8 cellular contexts compared by ENCODE assay signal in genomic region chr9:111631071-111631971, GRCh38. TPM values are rescaled to one million over a fixed set of nuclear protein-coding genes. Genes with fewer than 3 reads are reported as not detected.
DNase-seq lines count a peak whose midpoint lies in the region; ATAC-seq, FAIRE-seq and TF ChIP-seq lines count a peak whose summit lies in the region.

DNAJC25 (plus strand) TSS chr9:111631334; CDS start chr9:111631408, 74 bp downstream.

- H3K27me3 ChIP-seq in HUES48 (ENCODE audit: control insufficient read depth, insufficient read depth, low read length) = no peaks in the 10 kb centered on the region
- no peaks in the 10 kb centered on the region for H3K27me3 ChIP-seq in NT2/D1 (ENCODE audit: insufficient read depth, insufficient read length)

- no peaks in the 10 kb centered on the region for H3K9me3 Mint-ChIP-seq in Calu3 (ENCODE audit: low read depth, unreplicated experiment)

- peak within 1 kb of the TSS; percentile 97 for H3K4me3 Mint-ChIP-seq in Calu3 (ENCODE audit: low read depth, unreplicated experiment)

- H3K4me1 Mint-ChIP-seq in Calu3 (ENCODE audit: low read depth, unreplicated experiment) = peaks cover 20% of the 10 kb centered on the region

- peak; percentile 77 for FAIRE-seq in endometrium (lab: Jason Lieb, UNC)

- H3K36me3 Mint-ChIP-seq in Calu3 (ENCODE audit: insufficient read depth, unreplicated experiment) = peaks cover 20% of the 10 kb centered on the region

- CTCF ChIA-PET in Calu3 (lab: Charles Lee) = interaction anchor here (0.6 to 0.8 kb wide), 2 partner anchors 10 to 885 kb away, joined by 3 to 4 read pairs; no protein-coding TSS in a partner anchor

- H3K27ac ChIP-seq in HUES48 (ENCODE audit: low read depth, low read length) = peak within 1 kb of the TSS; percentile 80
- H3K27ac ChIP-seq in mesodermal cell (ENCODE audit: low read depth, low read length, severe bottlenecking) = peak within 1 kb of the TSS; percentile 88

- DNase-seq in Calu3 = peak; percentile 93
- peak; percentile 99 for DNase-seq in NT2/D1 (ENCODE audit: low read depth, low spot score)
- peak; percentile 89 for DNase-seq in activated CD8-positive, alpha-beta memory T cell treated with anti-CD3 and anti-CD28 coated beads, Interleukin-2, amount 50 U/mL, for 24 hours (ENCODE audit: extremely low read depth)
- DNase-seq in stimulated activated CD8-positive, alpha-beta memory T cell treated with anti-CD3 and anti-CD28 coated beads, Interleukin-15, amount 100 ng/mL, for 24 hours (ENCODE audit: low read depth) = peak; percentile 89

- peak within 1 kb of the TSS; percentile 82 for H3K4me3 ChIP-seq in HUES48 (ENCODE audit: low read depth, low read length)
- H3K4me3 ChIP-seq in NT2/D1 (ENCODE audit: insufficient read length, low read depth) = peak within 1 kb of the TSS; percentile 98
- peak within 1 kb of the TSS; percentile 91 for H3K4me3 ChIP-seq in mesodermal cell (ENCODE audit: extremely low read depth, insufficient read depth, low read length, poor library complexity, severe bottlenecking)

- peaks cover 17% of the 10 kb centered on the region for H3K4me1 ChIP-seq in HUES48 (ENCODE audit: control insufficient read depth, insufficient read depth, low read length)
- no peaks in the 10 kb centered on the region for H3K4me1 ChIP-seq in NT2/D1 (ENCODE audit: insufficient read depth, insufficient read length)
- peaks cover 6% of the 10 kb centered on the region for H3K4me1 ChIP-seq in mesodermal cell (ENCODE audit: control insufficient read depth, insufficient read depth, low read length, poor library complexity, severe bottlenecking)

- H3K9ac ChIP-seq in HUES48 (ENCODE audit: low read depth, low read length) (peak within 1 kb of the TSS; percentile 86), NT2/D1 (ENCODE audit: insufficient read length, low read depth) (peak within 1 kb of the TSS; percentile 98)

- H3K27ac Mint-ChIP-seq in Calu3 (ENCODE audit: unreplicated experiment) = peak within 1 kb of the TSS; percentile 91

- H3K27me3 Mint-ChIP-seq in Calu3 (ENCODE audit: unreplicated experiment) = no peaks in the 10 kb centered on the region

- no peaks in the 10 kb centered on the region for H3K9me3 ChIP-seq in HUES48 (ENCODE audit: control insufficient read depth, insufficient read depth, low read length)
- H3K9me3 ChIP-seq in NT2/D1 (ENCODE audit: insufficient read depth, low read length) = no peaks in the 10 kb centered on the region
- H3K9me3 ChIP-seq in mesodermal cell (ENCODE audit: control insufficient read depth, low read length) = no peaks in the 10 kb centered on the region

- no peak for TF ChIP-seq CTCF in Calu3 (IDR thresholded peaks at IDR 0.05; ENCODE audit: unreplicated experiment)

- no TSS peak for BruUV-seq in Calu3 (replicated peaks; lab: Mats Ljungman, UMichigan)

- H3K36me3 ChIP-seq in HUES48 (ENCODE audit: control insufficient read depth, insufficient read depth, low read length) (0 out of 2 replicates have a peak, but pooled peaks cover 3% of the 10 kb centered on the region), NT2/D1 (ENCODE audit: insufficient read depth, insufficient read length, low read length) (peaks cover 19% of the 10 kb centered on the region), mesodermal cell (ENCODE audit: control insufficient read depth, insufficient read depth, low read length) (peaks cover 6% of the 10 kb centered on the region)

- peak; percentile 96 for ATAC-seq in GM21423 (IDR thresholded peaks at IDR 0.05; ENCODE audit: unreplicated experiment)

- intact Hi-C loops in Calu3 (cut with micrococcal nuclease; ENCODE audit: unreplicated experiment) = loop anchor here (10.0 kb wide), 1 partner anchor 93 kb away; no protein-coding TSS in a partner anchor

- 0 to 1% methylated on average over 75 to 82 of the region's 88 CpGs for WGBS in mesodermal cell (ENCODE audit: insufficient coverage in 2 of 2), 2 experiments

RNA-seq across cellular contexts. Expression of gene DNAJC25, which starts in this region (rescaled TPM):
- 5.0 and 6.3 TPM in 2 replicates for total RNA-seq in Calu3 (2022)
- polyA plus RNA-seq in mesodermal cell (2013, experiment 1 of 2) = 7.4 TPM
- polyA plus RNA-seq in mesodermal cell (2013, experiment 2 of 2) = 11.1 TPM

Comparison
In these comparisons a context has a peak if more than half of its experiments do, and no peak if none do; other contexts are left out.
1. Peak in every context shown above with its lines: DNase-seq, ATAC-seq, H3K4me3 ChIP-seq and H3K27ac ChIP-seq.